Comparison of ENCODE assay signal across 12 cellular contexts in genomic region chr12:75862692-75863471, GRCh38.
DNase-seq lines count a peak whose midpoint lies in the region; ATAC-seq, FAIRE-seq and TF ChIP-seq lines count a peak whose summit lies in the region.
"Had no signal": no experiment of that assay in that cellular context is flagged by ENCODE, and none has a peak within 500 bp of the region (broad histone marks: within the 10 kb centered on the region; RNA-seq: fewer than 3 reads in every experiment).

No MANE protein-coding gene starts in this region.

- no peaks in the 10 kb centered on the region for H3K27me3 Mint-ChIP-seq in activated naive CD4-positive, alpha-beta T cell treated with anti-CD3 and anti-CD28 coated beads, Interleukin-2, amount 50 U/mL, for 24 hours
- peaks cover 4% of the 10 kb centered on the region for H3K27me3 Mint-ChIP-seq in activated naive CD4-positive, alpha-beta T cell treated with anti-CD3 and anti-CD28 coated beads, Interleukin-2, amount 10 ng/mL, durations not matched to agents 7 days and 5 days
- no peaks in the 10 kb centered on the region for H3K27me3 Mint-ChIP-seq in type B pancreatic cell

- H3K36me3 Mint-ChIP-seq in activated naive CD4-positive, alpha-beta T cell treated with anti-CD3 and anti-CD28 coated beads, Interleukin-2, amount 50 U/mL, for 24 hours: no peaks in the 10 kb centered on the region
- H3K36me3 Mint-ChIP-seq in activated naive CD4-positive, alpha-beta T cell treated with anti-CD3 and anti-CD28 coated beads, Interleukin-2, amount 10 ng/mL, durations not matched to agents 7 days and 5 days: no peaks in the 10 kb centered on the region
- peaks cover 5% of the 10 kb centered on the region for H3K36me3 Mint-ChIP-seq in type B pancreatic cell

- peak; percentile 40 for FAIRE-seq in RCC 7860 (lab: Jason Lieb, UNC)
- FAIRE-seq: colon, GM18507 had no signal

- no peaks in the 10 kb centered on the region for H3K9me3 Mint-ChIP-seq in activated naive CD4-positive, alpha-beta T cell treated with anti-CD3 and anti-CD28 coated beads, Interleukin-2, amount 50 U/mL, for 24 hours
- H3K9me3 Mint-ChIP-seq in activated naive CD4-positive, alpha-beta T cell treated with anti-CD3 and anti-CD28 coated beads, Interleukin-2, amount 10 ng/mL, durations not matched to agents 7 days and 5 days: no peaks in the 10 kb centered on the region
- no peaks in the 10 kb centered on the region for H3K9me3 Mint-ChIP-seq in type B pancreatic cell

- no peak overlapping the region for H3K4me3 Mint-ChIP-seq in activated naive CD4-positive, alpha-beta T cell treated with anti-CD3 and anti-CD28 coated beads, Interleukin-2, amount 50 U/mL, for 24 hours
- no peak overlapping the region for H3K4me3 Mint-ChIP-seq in activated naive CD4-positive, alpha-beta T cell treated with anti-CD3 and anti-CD28 coated beads, Interleukin-2, amount 10 ng/mL, durations not matched to agents 7 days and 5 days
- H3K4me3 Mint-ChIP-seq in type B pancreatic cell: no peak overlapping the region
- H3K4me3 Mint-ChIP-seq: GM23338 had no signal

- H3K27ac Mint-ChIP-seq in activated naive CD4-positive, alpha-beta T cell treated with anti-CD3 and anti-CD28 coated beads, Interleukin-2, amount 50 U/mL, for 24 hours: peak overlapping the region; percentile 7
- no peak overlapping the region for H3K27ac Mint-ChIP-seq in activated naive CD4-positive, alpha-beta T cell treated with anti-CD3 and anti-CD28 coated beads, Interleukin-2, amount 10 ng/mL, durations not matched to agents 7 days and 5 days
- peak overlapping the region; percentile 3 for H3K27ac Mint-ChIP-seq in type B pancreatic cell
- H3K27ac Mint-ChIP-seq: GM23338 had no signal

- ATAC-seq in GM21717 (IDR thresholded peaks at IDR 0.05; ENCODE audit: unreplicated experiment): no peak
- ATAC-seq: GM23338 had no signal

- H3K4me1 Mint-ChIP-seq in activated naive CD4-positive, alpha-beta T cell treated with anti-CD3 and anti-CD28 coated beads, Interleukin-2, amount 50 U/mL, for 24 hours: peaks cover 6% of the 10 kb centered on the region
- H3K4me1 Mint-ChIP-seq in activated naive CD4-positive, alpha-beta T cell treated with anti-CD3 and anti-CD28 coated beads, Interleukin-2, amount 10 ng/mL, durations not matched to agents 7 days and 5 days: peaks cover 8% of the 10 kb centered on the region
- no peaks in the 10 kb centered on the region for H3K4me1 Mint-ChIP-seq in type B pancreatic cell (ENCODE audit: unreplicated experiment)
- H3K4me1 Mint-ChIP-seq: GM23338 had no signal

- TF ChIP-seq CTCF in type B pancreatic cell (conservative IDR thresholded peaks at IDR 0.05): no peak

- CTCF ChIA-PET in activated naive CD4-positive, alpha-beta T cell treated with anti-CD3 and anti-CD28 coated beads, Interleukin-2, amount 10 ng/mL, durations not matched to agents 7 days and 5 days (lab: Charles Lee): no interaction called here

- no peak for DNase-seq in activated naive CD4-positive, alpha-beta T cell treated with anti-CD3 and anti-CD28 coated beads, Interleukin-2, amount 10 ng/mL, durations not matched to agents 7 days and 5 days
- DNase-seq in RCC 7860 (ENCODE audit: low spot score) (peak; percentile 59), fibroblast of peridontal ligament (ENCODE audit: extremely low read depth) (peak; percentile 84), type B pancreatic cell (ENCODE audit: extremely low spot score, unreplicated experiment) (no peak), hippocampal formation (lab: John Stamatoyannopoulos, UW) (no peak)
- DNase-seq in stimulated activated CD8-positive, alpha-beta memory T cell treated with anti-CD3 and anti-CD28 coated beads, Interleukin-4, amount 100 ng/mL, for 48 hours: no peak
- DNase-seq: activated CD8-positive, alpha-beta memory T cell treated with anti-CD3 and anti-CD28 coated beads, Interleukin-2, amount 50 U/mL, for 48 hours had no signal

Comparison
In these comparisons a context has a peak if more than half of its experiments do, and no peak if none do; other contexts are left out.
1. DNase-seq: peak in RCC 7860 (single experiment) and fibroblast of peridontal ligament (single experiment); none in activated naive CD4-positive, alpha-beta T cell treated with anti-CD3 and anti-CD28 coated beads, Interleukin-2, amount 10 ng/mL, durations not matched to agents 7 days and 5 days (single experiment), type B pancreatic cell (single experiment), hippocampal formation (0 of 2) and stimulated activated CD8-positive, alpha-beta memory T cell treated with anti-CD3 and anti-CD28 coated beads, Interleukin-4, amount 100 ng/mL, for 48 hours (single experiment).